Comparison of ENCODE assay signal across 21 cellular contexts in genomic region chr12:89685363-89685972, GRCh38. TPM values are rescaled to one million over a fixed set of nuclear protein-coding genes. Genes with fewer than 3 reads are reported as not detected.
A peak's percentile ranks its signal among the peaks of the same experiment; 100 is the strongest.
DNase-seq lines count a peak whose midpoint lies in the region; ATAC-seq, FAIRE-seq and TF ChIP-seq lines count a peak whose summit lies in the region.
"Had no signal": no experiment of that assay in that cellular context is flagged by ENCODE, and none has a peak within 500 bp of the region (broad histone marks: within the 10 kb centered on the region; RNA-seq: fewer than 3 reads in every experiment).

No MANE protein-coding gene starts in this region.

- H3K4me2 ChIP-seq in K562 (ENCODE audit: insufficient read depth, low read length): no peak overlapping the region
- H3K4me2 ChIP-seq: KMS-11 had no signal

- TF ChIP-seq POLR2A in K562 (conservative IDR thresholded peaks at IDR 0.05) (no peak), GM12892 (IDR thresholded peaks at IDR 0.05; ENCODE audit: low read depth, low read length) (no peak)

- no peak for TF ChIP-seq CTCF in K562 (IDR thresholded peaks at IDR 0.05 in 2 of 3, conservative IDR thresholded peaks at IDR 0.05 in 1 of 3; ENCODE audit: insufficient read depth in 2 of 3, low read depth in 1 of 3, low read length in 3 of 3)
- TF ChIP-seq CTCF in neutrophil (IDR thresholded peaks at IDR 0.05): no peak
- TF ChIP-seq CTCF in GM20000 (IDR thresholded peaks at IDR 0.05; ENCODE audit: extremely low read depth, missing control alignments): no peak

- peaks cover 26% of the 10 kb centered on the region for H3K36me3 Mint-ChIP-seq in activated naive CD4-positive, alpha-beta T cell treated with anti-CD3 and anti-CD28 coated beads, Interleukin-2, amount 50 U/mL, for 24 hours

- peak; percentile 76 for ATAC-seq in K562

- no peak for DNase-seq in activated naive CD4-positive, alpha-beta T cell treated with Interleukin-2 at 50 U/mL for 16 hours
- DNase-seq in K562 (ENCODE audit: extremely low read depth in 1 of 4, low spot score in 3 of 4): no peak
- DNase-seq in GM12892 (ENCODE audit: insufficient read length): no peak
- no peak for DNase-seq in anterior cingulate cortex (lab: John Stamatoyannopoulos, UW)
- DNase-seq in GM20000 (ENCODE audit: low spot score): no peak
- no peak for DNase-seq in posterior vena cava (ENCODE audit: low spot score)
- DNase-seq: AML-193, H7, NCI-H1105 treated with DMSO at 0.1 percent for 48 hours, NCI-H2029 treated with DMSO at 0.1 percent for 48 hours, NCI-H2171 treated with DMSO at 0.1 percent for 48 hours, NCI-H524 treated with DMSO at 0.1 percent for 48 hours, OCI-M1, SJCRH30 had no signal

- no peaks in the 10 kb centered on the region for H4K20me1 ChIP-seq in K562 (replicated peaks; ENCODE audit: control insufficient read depth, insufficient read depth, low read length)

- H3K27me3 ChIP-seq in K562 (ENCODE audit: control insufficient read depth in 2 of 2, insufficient read depth in 2 of 2, low read length in 2 of 2) (no peaks in the 10 kb centered on the region), neutrophil (no peaks in the 10 kb centered on the region)
- H3K27me3 ChIP-seq: SJCRH30 had no signal

- POLR2A ChIA-PET in K562 (lab: Yijun Ruan, JAX): no interaction called here

- no peaks in the 10 kb centered on the region for H3K9me1 ChIP-seq in K562 (ENCODE audit: control insufficient read depth, insufficient read depth, low read length)

- no peak overlapping the region for H3K9ac ChIP-seq in K562 (ENCODE audit: insufficient read depth in 1 of 2, low read depth in 2 of 2, low read length in 2 of 2)
- H3K9ac ChIP-seq: KMS-11 had no signal

- H3K4me3 Mint-ChIP-seq in activated naive CD4-positive, alpha-beta T cell treated with anti-CD3 and anti-CD28 coated beads, Interleukin-2, amount 50 U/mL, for 24 hours: no peak overlapping the region

- H3K9me3 ChIP-seq in K562 (replicated peaks; ENCODE audit: control insufficient read depth, insufficient read depth, low read depth, low read length) (peaks cover 11% of the 10 kb centered on the region), neutrophil (no peaks in the 10 kb centered on the region)

- TF ChIP-seq RAD21 in K562 (CRISPR knock-in tag; conservative IDR thresholded peaks at IDR 0.05 in 1 of 2, IDR thresholded peaks at IDR 0.05 in 1 of 2): no peak

- no peak overlapping the region for H2AFZ ChIP-seq in K562 (ENCODE audit: low read depth, low read length)

- in situ Hi-C loops in K562 (cut with MboI): no loop called here

- CTCF ChIA-PET in K562 (lab: Yijun Ruan, JAX; ENCODE audit: low intra/inter-chr PET ratio): no interaction called here

- no peaks in the 10 kb centered on the region for H3K27me3 Mint-ChIP-seq in activated naive CD4-positive, alpha-beta T cell treated with anti-CD3 and anti-CD28 coated beads, Interleukin-2, amount 50 U/mL, for 24 hours

- no peak for TF ChIP-seq EP300 in K562 (IDR thresholded peaks at IDR 0.05; ENCODE audit: low read length)

- H3K27ac ChIP-seq in K562 (ENCODE audit: extremely low read depth, low read depth, low read length): no peak overlapping the region
- H3K27ac ChIP-seq in neutrophil: peak overlapping the region; percentile 5
- H3K27ac ChIP-seq: C4-2B, KMS-11, SJCRH30 had no signal

- no TSS peak for BruUV-seq in K562 (replicated peaks; lab: Mats Ljungman, UMichigan)

- intact Hi-C loops in K562 (cut with micrococcal nuclease) (no loop called here), posterior vena cava (cut with DNase I) (no loop called here)

- peaks cover 99% of the 10 kb centered on the region for H3K79me2 ChIP-seq in K562 (ENCODE audit: control insufficient read depth, insufficient read depth, low read length)

- H3K9me3 Mint-ChIP-seq in activated naive CD4-positive, alpha-beta T cell treated with anti-CD3 and anti-CD28 coated beads, Interleukin-2, amount 50 U/mL, for 24 hours: peaks cover 22% of the 10 kb centered on the region

- FAIRE-seq in K562 (lab: Jason Lieb, UNC) (no peak), GM12892 (lab: Jason Lieb, UNC) (no peak)
- FAIRE-seq: G401.6, HTR-8/SVneo, RCC 7860 had no signal

- peaks cover 2% of the 10 kb centered on the region for H3K36me3 ChIP-seq in K562 (ENCODE audit: control insufficient read depth, insufficient read depth, low read length)
- H3K36me3 ChIP-seq in neutrophil: no peaks in the 10 kb centered on the region

- H3K4me1 Mint-ChIP-seq in activated naive CD4-positive, alpha-beta T cell treated with anti-CD3 and anti-CD28 coated beads, Interleukin-2, amount 50 U/mL, for 24 hours: peaks cover 61% of the 10 kb centered on the region

- H3K4me1 ChIP-seq in K562 (replicated peaks in 1 of 2; ENCODE audit: control insufficient read depth in 2 of 2, insufficient read depth in 2 of 2, low read length in 2 of 2) (peaks cover 0 to 8% of the 10 kb centered on the region in 2 experiments; a peak in 2 of 5 replicates), neutrophil (ENCODE audit: control insufficient read depth in 1 of 2, insufficient read depth in 1 of 2, low read depth in 1 of 2, low read length in 1 of 2) (no peaks in the 10 kb centered on the region)

- peak overlapping the region; percentile 18 for H3K27ac Mint-ChIP-seq in activated naive CD4-positive, alpha-beta T cell treated with anti-CD3 and anti-CD28 coated beads, Interleukin-2, amount 50 U/mL, for 24 hours

- no peak overlapping the region for H3K4me3 ChIP-seq in K562
- no peak overlapping the region for H3K4me3 ChIP-seq in neutrophil (ENCODE audit: low read depth in 1 of 2, low read length in 1 of 2)
- H3K4me3 ChIP-seq: SJCRH30 had no signal

TF ChIP-seq in K562, 482 proteins besides CTCF, POLR2A, EP300 and RAD21 (continues in another document):
- TF ChIP-seq ZNF12 (CRISPR knock-in tag; IDR thresholded peaks at IDR 0.05): no peak
- TF ChIP-seq HDGF (IDR thresholded peaks at IDR 0.05): no peak
- TF ChIP-seq CBX8 (IDR thresholded peaks at IDR 0.05; ENCODE audit: borderline replicate concordance, extremely low read depth, low read depth, low read length, poor library complexity, severe bottlenecking): no peak
- no peak for TF ChIP-seq KLF16 (IDR thresholded peaks at IDR 0.05)
- TF ChIP-seq DNMT1 (IDR thresholded peaks at IDR 0.05): no peak
- no peak for TF ChIP-seq NUFIP1 (IDR thresholded peaks at IDR 0.05; ENCODE audit: partially characterized antibody)
- no peak for TF ChIP-seq MLX (CRISPR knock-in tag; conservative IDR thresholded peaks at IDR 0.05)
- no peak for TF ChIP-seq ZBTB7A (IDR thresholded peaks at IDR 0.05; ENCODE audit: borderline replicate concordance, control insufficient read depth, low read depth, low read length)
- TF ChIP-seq SRF (CRISPR knock-in tag; IDR thresholded peaks at IDR 0.05): peak in 1 of 2 experiments; percentile 73; a peak in 2 of 4 replicates
- TF ChIP-seq, protein P1, sequence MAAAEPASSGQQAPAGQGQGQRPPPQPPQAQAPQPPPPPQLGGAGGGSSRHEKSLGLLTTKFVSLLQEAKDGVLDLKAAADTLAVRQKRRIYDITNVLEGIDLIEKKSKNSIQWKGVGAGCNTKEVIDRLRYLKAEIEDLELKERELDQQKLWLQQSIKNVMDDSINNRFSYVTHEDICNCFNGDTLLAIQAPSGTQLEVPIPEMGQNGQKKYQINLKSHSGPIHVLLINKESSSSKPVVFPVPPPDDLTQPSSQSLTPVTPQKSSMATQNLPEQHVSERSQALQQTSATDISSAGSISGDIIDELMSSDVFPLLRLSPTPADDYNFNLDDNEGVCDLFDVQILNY (CRISPR knock-in tag; IDR thresholded peaks at IDR 0.05): no peak
- TF ChIP-seq THRA (IDR thresholded peaks at IDR 0.05): 0 out of 2 replicates have a peak, but pooled peaks have one; percentile 46
- TF ChIP-seq KDM2B (CRISPR knock-in tag; IDR thresholded peaks at IDR 0.05): no peak

RNA-seq across cellular contexts. Expression of gene ATP2B1, which starts 23.2 kb away (rescaled TPM):
- total RNA-seq in K562 (2011; cell fraction: chromatin; rRNA removed; ENCODE audit: low replicate concordance): 36.0 and 177 TPM in 2 replicates
- 21.2 and 30.4 TPM in 2 replicates for total RNA-seq in K562 (2011; cell fraction: nucleolus; rRNA removed)
- 57.1 and 97.8 TPM in 2 replicates for total RNA-seq in K562 (2011; cell fraction: nucleoplasm; rRNA removed)
- 15.4 and 27.9 TPM in 2 replicates for total RNA-seq in K562 (2014; rRNA removed)
- total RNA-seq in K562 (2014; rRNA removed; fragmentation: Illumina TruSeq; extraction: Trizol): 38.3 and 45.9 TPM in 2 replicates
- 35.0 and 39.0 TPM in 2 replicates for total RNA-seq in K562 (2015; rRNA removed; fragmentation: Illumina TruSeq; extraction: Trizol)
- total RNA-seq in K562 (2021): 27.5 and 27.8 TPM in 2 replicates
- 17.5 and 22.7 TPM in 2 replicates for polyA plus RNA-seq in K562 (2011; rRNA removed)
- 3.3 and 7.2 TPM in 2 replicates for polyA plus RNA-seq in K562 (2011; cell fraction: cytosol; rRNA removed)
- 19.0 and 29.5 TPM in 2 replicates for polyA plus RNA-seq in K562 (2011; cell fraction: nucleus; rRNA removed)
- polyA plus RNA-seq in K562 (2012): 12.7 and 20.0 TPM in 2 replicates
- polyA plus RNA-seq in K562 (2014; fragmentation: Illumina TruSeq; extraction: Trizol): 26.1 and 28.5 TPM in 2 replicates
- polyA plus RNA-seq in K562 (2014; fragmentation: Nextera tagmentation; extraction: Ambion mirVana): 1 to 10 TPM; 8.6 to 9.7 TPM
- 16.2 and 26.5 TPM in 2 replicates for polyA plus RNA-seq in K562 (2014; rRNA removed)
- polyA minus RNA-seq in K562 (2011; rRNA and poly(A)+ RNA removed): 50.0 and 57.4 TPM in 2 replicates
- polyA minus RNA-seq in K562 (2011; cell fraction: cytosol; rRNA and poly(A)+ RNA removed): 18.1 and 19.4 TPM in 2 replicates
- polyA minus RNA-seq in K562 (2011; cell fraction: nucleus; rRNA and poly(A)+ RNA removed): 27.1 and 50.1 TPM in 2 replicates
- polyA plus RNA-seq in GM12892 (2012; ENCODE audit: missing spikeins): 23.3 TPM
- 10 to 100 TPM; 37.6 to 44.0 TPM for total RNA-seq in posterior vena cava
